8 cellular contexts compared by ENCODE assay signal in genomic region chr1:206505702-206506375, GRCh38. TPM values are rescaled to one million over a fixed set of nuclear protein-coding genes. Genes with fewer than 3 reads are reported as not detected.
DNase-seq lines count a peak whose midpoint lies in the region; ATAC-seq and TF ChIP-seq lines count a peak whose summit lies in the region.

No MANE protein-coding gene starts in this region.

- peak; percentile 20 for DNase-seq in CD14-positive monocyte (ENCODE audit: low spot score)
- peak; percentile 53 for DNase-seq in HCEC 1CT
- no peak for DNase-seq in astrocyte of the cerebellum (ENCODE audit: low read depth)
- peak; percentile 26 to 30 for DNase-seq in lung microvascular endothelial cell (ENCODE audit: low read depth in 2 of 2)
- no peak for DNase-seq in activated effector memory CD4-positive, alpha-beta T cell treated with Interleukin-2 at 50 U/mL for 16 hours
- no peak for DNase-seq in AML-193 (lab: John Stamatoyannopoulos, UW)

- H3K36me3 Mint-ChIP-seq in CD14-positive monocyte: peaks cover 12 to 16% of the 10 kb centered on the region in 2 donors

- peak overlapping the region in 5 of 7 donors; percentile 54 to 85 (median 71) for H3K27ac Mint-ChIP-seq in CD14-positive monocyte

- peaks cover 0 to 8% (median 5%) of the 10 kb centered on the region in 7 donors for H3K9me3 Mint-ChIP-seq in CD14-positive monocyte

- no peak for ATAC-seq in GM21360 (IDR thresholded peaks at IDR 0.05; ENCODE audit: unreplicated experiment)
- ATAC-seq in HG02884 (IDR thresholded peaks at IDR 0.05; ENCODE audit: unreplicated experiment): no peak

- intact Hi-C loops in CD14-positive monocyte (cut with micrococcal nuclease): loop anchor here in 1 of 2 donors (2.0 kb wide), 2 partner anchors 37 to 73 kb away; no protein-coding TSS in a partner anchor

- in situ Hi-C loops in astrocyte of the cerebellum (cut with HindIII; ENCODE audit: low sequenced_read_pairs): no loop called here

- TF ChIP-seq CTCF in CD14-positive monocyte (IDR thresholded peaks at IDR 0.05) (peak; percentile 72), astrocyte of the cerebellum (IDR thresholded peaks at IDR 0.05; ENCODE audit: low read depth, low read length, missing control alignments) (peak; percentile 81)

- peaks cover 61% of the 10 kb centered on the region for H3K4me1 Mint-ChIP-seq in CD14-positive monocyte

- peak overlapping the region; percentile 78 to 91 for H3K4me3 Mint-ChIP-seq in CD14-positive monocyte

- peaks cover 51 to 61% (median 51%) of the 10 kb centered on the region in 3 donors for H3K27me3 Mint-ChIP-seq in CD14-positive monocyte (ENCODE audit: low read depth in 3 of 3)

- H3K4me3 ChIP-seq in astrocyte of the cerebellum (ENCODE audit: low read depth, low read length): no peak overlapping the region

RNA-seq across cellular contexts. Expression of gene RASSF5, which starts 1.5 kb away (rescaled TPM):
- polyA plus RNA-seq in CD14-positive monocyte: 100 to 1,000 TPM in 1 of 2 donors, 10 to 100 TPM in 1; 81.6 to 127 TPM
- total RNA-seq in lung microvascular endothelial cell: under 0.01 and 0.22 TPM in 2 replicates

RNA-seq across cellular contexts. Expression of gene IKBKE, which starts 35.6 kb away (rescaled TPM):
- polyA plus RNA-seq in CD14-positive monocyte: 10 to 100 TPM; 35.6 to 40.7 TPM
- 11.1 and 18.3 TPM in 2 replicates for total RNA-seq in lung microvascular endothelial cell

Comparison
In these comparisons a context has a peak if more than half of its experiments do, and no peak if none do; other contexts are left out.
1. DNase-seq: peak in CD14-positive monocyte (single experiment), HCEC 1CT (single experiment) and lung microvascular endothelial cell (2 of 2); none in astrocyte of the cerebellum (single experiment), activated effector memory CD4-positive, alpha-beta T cell treated with Interleukin-2 at 50 U/mL for 16 hours (single experiment) and AML-193 (0 of 2).